30 cellular contexts compared by ENCODE assay signal in the genomic region with DNA sequence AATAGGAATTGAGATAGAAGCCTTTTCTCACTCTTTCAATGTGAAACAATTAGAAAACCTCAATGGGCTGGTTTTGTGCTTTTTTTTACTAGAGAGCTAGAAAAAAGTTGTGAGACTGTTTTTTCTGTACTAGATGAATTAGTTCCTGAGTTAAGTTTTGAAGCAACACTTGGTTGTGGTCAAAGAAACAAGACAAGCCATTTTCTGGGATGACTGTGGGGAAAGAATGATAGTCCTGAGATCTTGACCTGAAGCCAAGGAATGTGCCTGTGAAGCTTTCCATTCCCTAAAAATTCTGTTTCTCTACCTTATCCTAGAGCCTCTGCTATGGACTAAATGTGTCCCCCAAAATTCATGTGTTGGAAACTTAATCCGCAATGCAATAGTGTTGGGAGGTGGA.
"Had no signal": no experiment of that assay in that cellular context is flagged by ENCODE, and none has a peak within 500 bp of the region (broad histone marks: within the 10 kb centered on the region; RNA-seq: fewer than 3 reads in every experiment).

No MANE protein-coding gene starts in this region.

- H3K27ac Mint-ChIP-seq: activated CD4-positive, alpha-beta memory T cell treated with anti-CD3 and anti-CD28 coated beads for 36 hours; activated CD4-positive, alpha-beta T cell treated with anti-CD3 and anti-CD28 coated beads for 36 hours; activated CD4-positive, alpha-beta T cell treated with anti-CD3 and anti-CD28 coated beads, Interleukin-2, amount 10 ng/mL, durations not matched to agents 24 days and 14 days; activated CD8-positive, alpha-beta memory T cell treated with anti-CD3 and anti-CD28 coated beads, Interleukin-2, amount 10 ng/mL, durations not matched to agents 7 days and 5 days; activated CD8-positive, alpha-beta T cell treated with anti-CD3 and anti-CD28 coated beads, Interleukin-2, amount 10 ng/mL, durations not matched to agents 7 days and 5 days; activated naive CD4-positive, alpha-beta T cell treated with anti-CD3 and anti-CD28 coated beads for 36 hours; activated naive CD4-positive, alpha-beta T cell treated with anti-CD3 and anti-CD28 coated beads, Interleukin-2, amount 50 U/mL, for 24 hours; activated naive CD8-positive, alpha-beta T cell treated with anti-CD3 and anti-CD28 coated beads for 36 hours; activated naive CD8-positive, alpha-beta T cell treated with anti-CD3 and anti-CD28 coated beads, Interleukin-2, amount 50 U/mL, for 24 hours; activated T-helper 1 cell treated with anti-CD3 and anti-CD28 coated beads, Interleukin-12 subunit alpha, Interleukin-12 subunit beta, Interleukin-2, Interleukin-4 antibody, amounts not matched to agents 30 ng/mL and 10 ng/mL and 1 ng/mL, durations not matched to agents 14 hours and 24 hours and 36 hours; activated T-helper 2 cell treated with anti-CD3 and anti-CD28 coated beads, Interferon-gamma antibody, Interleukin-2, Interleukin-4, amounts not matched to agents 10 μg/mL and 5 μg/mL and 100 μg/mL, durations not matched to agents 14 hours and 24 hours and 36 hours; endodermal cell had no signal

- H3K36me3 Mint-ChIP-seq: activated CD4-positive, alpha-beta memory T cell treated with anti-CD3 and anti-CD28 coated beads for 36 hours; activated CD8-positive, alpha-beta memory T cell treated with anti-CD3 and anti-CD28 coated beads, Interleukin-2, amount 10 ng/mL, durations not matched to agents 7 days and 5 days; activated naive CD4-positive, alpha-beta T cell treated with anti-CD3 and anti-CD28 coated beads, Interleukin-2, amount 50 U/mL, for 24 hours; activated naive CD8-positive, alpha-beta T cell treated with anti-CD3 and anti-CD28 coated beads for 36 hours had no signal

- H3K27me3 ChIP-seq: adrenal gland, brain microvascular endothelial cell, colonic mucosa, foreskin keratinocyte, gastrocnemius medialis, heart left ventricle had no signal

- DNase-seq: activated CD4-positive, alpha-beta memory T cell treated with anti-CD3 and anti-CD28 coated beads for 36 hours; activated CD4-positive, alpha-beta T cell treated with anti-CD3 and anti-CD28 coated beads for 36 hours; activated CD4-positive, alpha-beta T cell treated with anti-CD3 and anti-CD28 coated beads, Interleukin-2, amount 10 ng/mL, durations not matched to agents 24 days and 14 days; activated CD4-positive, CD25-positive, alpha-beta regulatory T cell; activated CD4-positive, CD25-positive, alpha-beta regulatory T cell treated with anti-CD3 and anti-CD28 coated beads, Interleukin-2, amount 50 U/mL, for 72 hours; activated CD8-positive, alpha-beta memory T cell treated with anti-CD3 and anti-CD28 coated beads, Interleukin-2, amount 10 ng/mL, durations not matched to agents 7 days and 5 days; activated CD8-positive, alpha-beta memory T cell treated with anti-CD3 and anti-CD28 coated beads, Interleukin-2, amount 50 U/mL, for 4 hours; activated CD8-positive, alpha-beta T cell treated with anti-CD3 and anti-CD28 coated beads, Interleukin-2, amount 10 ng/mL, durations not matched to agents 7 days and 5 days; activated effector memory CD4-positive, alpha-beta T cell treated with anti-CD3 and anti-CD28 coated beads, Interleukin-2, amount 50 U/mL, for 16 hours; activated naive CD4-positive, alpha-beta T cell treated with anti-CD3 and anti-CD28 coated beads for 36 hours; activated naive CD8-positive, alpha-beta T cell treated with anti-CD3 and anti-CD28 coated beads for 36 hours; activated naive CD8-positive, alpha-beta T cell treated with anti-CD3 and anti-CD28 coated beads, Interleukin-2, amount 50 U/mL, for 24 hours; activated T-cell treated with anti-CD3 and anti-CD28 coated beads, Interleukin-2, amount 50 U/mL, for 1 hour; activated T-cell treated with anti-CD3 and anti-CD28 coated beads, Interleukin-2, amount 50 U/mL, for 48 hours; adrenal gland; anterior cingulate cortex; brain microvascular endothelial cell; caudate nucleus; colonic mucosa; effector memory CD4-positive, alpha-beta T cell; endodermal cell; foreskin keratinocyte; gastrocnemius medialis; glutamatergic neuron; heart left ventricle; T-helper 2 cell had no signal

- H3K9me3 ChIP-seq: adrenal gland, colonic mucosa, gastrocnemius medialis, heart left ventricle had no signal

- H3K9me3 Mint-ChIP-seq: activated CD4-positive, alpha-beta memory T cell treated with anti-CD3 and anti-CD28 coated beads for 36 hours; activated CD4-positive, alpha-beta T cell treated with anti-CD3 and anti-CD28 coated beads, Interleukin-2, amount 10 ng/mL, durations not matched to agents 24 days and 14 days; activated naive CD4-positive, alpha-beta T cell treated with anti-CD3 and anti-CD28 coated beads for 36 hours; activated naive CD4-positive, alpha-beta T cell treated with anti-CD3 and anti-CD28 coated beads, Interleukin-2, amount 50 U/mL, for 24 hours; activated naive CD8-positive, alpha-beta T cell treated with anti-CD3 and anti-CD28 coated beads for 36 hours; activated naive CD8-positive, alpha-beta T cell treated with anti-CD3 and anti-CD28 coated beads, Interleukin-2, amount 50 U/mL, for 24 hours; activated T-helper 1 cell treated with anti-CD3 and anti-CD28 coated beads, Interleukin-12 subunit alpha, Interleukin-12 subunit beta, Interleukin-2, Interleukin-4 antibody, amounts not matched to agents 30 ng/mL and 10 ng/mL and 1 ng/mL, durations not matched to agents 14 hours and 24 hours and 36 hours; activated T-helper 2 cell treated with anti-CD3 and anti-CD28 coated beads, Interferon-gamma antibody, Interleukin-2, Interleukin-4, amounts not matched to agents 10 μg/mL and 5 μg/mL and 100 μg/mL, durations not matched to agents 14 hours and 24 hours and 36 hours had no signal

- H3K4me3 Mint-ChIP-seq: activated CD4-positive, alpha-beta memory T cell treated with anti-CD3 and anti-CD28 coated beads for 36 hours; activated CD4-positive, alpha-beta T cell treated with anti-CD3 and anti-CD28 coated beads for 36 hours; activated CD4-positive, alpha-beta T cell treated with anti-CD3 and anti-CD28 coated beads, Interleukin-2, amount 10 ng/mL, durations not matched to agents 24 days and 14 days; activated CD8-positive, alpha-beta memory T cell treated with anti-CD3 and anti-CD28 coated beads, Interleukin-2, amount 10 ng/mL, durations not matched to agents 7 days and 5 days; activated CD8-positive, alpha-beta T cell treated with anti-CD3 and anti-CD28 coated beads, Interleukin-2, amount 10 ng/mL, durations not matched to agents 7 days and 5 days; activated naive CD4-positive, alpha-beta T cell treated with anti-CD3 and anti-CD28 coated beads for 36 hours; activated naive CD4-positive, alpha-beta T cell treated with anti-CD3 and anti-CD28 coated beads, Interleukin-2, amount 50 U/mL, for 24 hours; activated naive CD8-positive, alpha-beta T cell treated with anti-CD3 and anti-CD28 coated beads for 36 hours; activated naive CD8-positive, alpha-beta T cell treated with anti-CD3 and anti-CD28 coated beads, Interleukin-2, amount 50 U/mL, for 24 hours; activated T-helper 1 cell treated with anti-CD3 and anti-CD28 coated beads, Interleukin-12 subunit alpha, Interleukin-12 subunit beta, Interleukin-2, Interleukin-4 antibody, amounts not matched to agents 30 ng/mL and 10 ng/mL and 1 ng/mL, durations not matched to agents 14 hours and 24 hours and 36 hours; endodermal cell had no signal

- H3K27ac ChIP-seq: adrenal gland, brain microvascular endothelial cell, colonic mucosa, foreskin keratinocyte, gastrocnemius medialis, heart left ventricle had no signal

- H3K4me1 ChIP-seq: adrenal gland, colonic mucosa, foreskin keratinocyte, gastrocnemius medialis had no signal

- H3K36me3 ChIP-seq: adrenal gland, brain microvascular endothelial cell, colonic mucosa, gastrocnemius medialis, heart left ventricle had no signal

- H3K4me1 Mint-ChIP-seq: activated CD4-positive, alpha-beta T cell treated with anti-CD3 and anti-CD28 coated beads for 36 hours; activated CD4-positive, alpha-beta T cell treated with anti-CD3 and anti-CD28 coated beads, Interleukin-2, amount 10 ng/mL, durations not matched to agents 24 days and 14 days; activated CD8-positive, alpha-beta memory T cell treated with anti-CD3 and anti-CD28 coated beads, Interleukin-2, amount 10 ng/mL, durations not matched to agents 7 days and 5 days; activated naive CD4-positive, alpha-beta T cell treated with anti-CD3 and anti-CD28 coated beads, Interleukin-2, amount 50 U/mL, for 24 hours; activated naive CD8-positive, alpha-beta T cell treated with anti-CD3 and anti-CD28 coated beads for 36 hours; activated naive CD8-positive, alpha-beta T cell treated with anti-CD3 and anti-CD28 coated beads, Interleukin-2, amount 50 U/mL, for 24 hours had no signal

- H3K27me3 Mint-ChIP-seq: activated CD4-positive, alpha-beta memory T cell treated with anti-CD3 and anti-CD28 coated beads for 36 hours; activated CD4-positive, alpha-beta T cell treated with anti-CD3 and anti-CD28 coated beads, Interleukin-2, amount 10 ng/mL, durations not matched to agents 24 days and 14 days; activated CD8-positive, alpha-beta memory T cell treated with anti-CD3 and anti-CD28 coated beads, Interleukin-2, amount 10 ng/mL, durations not matched to agents 7 days and 5 days; activated naive CD4-positive, alpha-beta T cell treated with anti-CD3 and anti-CD28 coated beads, Interleukin-2, amount 50 U/mL, for 24 hours; activated naive CD8-positive, alpha-beta T cell treated with anti-CD3 and anti-CD28 coated beads, Interleukin-2, amount 50 U/mL, for 24 hours had no signal

- ATAC-seq: activated CD4-positive, alpha-beta T cell treated with anti-CD3 and anti-CD28 coated beads for 36 hours; activated CD8-positive, alpha-beta memory T cell treated with anti-CD3 and anti-CD28 coated beads, Interleukin-2, amount 10 ng/mL, durations not matched to agents 7 days and 5 days; activated CD8-positive, alpha-beta T cell treated with anti-CD3 and anti-CD28 coated beads, Interleukin-2, amount 10 ng/mL, durations not matched to agents 7 days and 5 days; activated naive CD8-positive, alpha-beta T cell treated with anti-CD3 and anti-CD28 coated beads, Interleukin-2, amount 50 U/mL, for 24 hours; esophagus mucosa; gastrocnemius medialis had no signal

- H3K4me3 ChIP-seq: adrenal gland, colonic mucosa, gastrocnemius medialis, heart left ventricle had no signal
